9 cellular contexts compared by ENCODE assay signal in genomic region chr16:10964891-10965326, GRCh38. TPM values are rescaled to one million over a fixed set of nuclear protein-coding genes. Genes with fewer than 3 reads are reported as not detected.
DNase-seq lines count a peak whose midpoint lies in the region; ATAC-seq and TF ChIP-seq lines count a peak whose summit lies in the region.
"Had no signal": no experiment of that assay in that cellular context is flagged by ENCODE, and none has a peak within 500 bp of the region (broad histone marks: within the 10 kb centered on the region; RNA-seq: fewer than 3 reads in every experiment).

No MANE protein-coding gene starts in this region.

- H3K4me3 ChIP-seq in colonic mucosa = no peak overlapping the region

- intact Hi-C loops in colonic mucosa (cut with DNase I) = no loop called here

- peak; percentile 49 for DNase-seq in activated T-cell treated with anti-CD3 and anti-CD28 coated beads for 4 hours
- DNase-seq in stimulated activated CD4-positive, alpha-beta T cell treated with anti-CD3 and anti-CD28 coated beads, Interleukin-4, amount 100 ng/mL, for 1 hour = peak; percentile 51
- no peak for DNase-seq in colonic mucosa
- no peak for DNase-seq in superior temporal gyrus (ENCODE audit: extremely low spot score)
- DNase-seq in NCI-H526 treated with DMSO at 0.1 percent for 48 hours (lab: John Stamatoyannopoulos, UW) = no peak
- DNase-seq: mammary epithelial cell had no signal

- no peak overlapping the region for H3K9ac ChIP-seq in colonic mucosa (ENCODE audit: low read depth in 2 of 2, low read length in 2 of 2)

- no peak overlapping the region for H3K27ac ChIP-seq in colonic mucosa

- no peaks in the 10 kb centered on the region for H3K36me3 ChIP-seq in colonic mucosa

- no peaks in the 10 kb centered on the region for H3K4me1 ChIP-seq in colonic mucosa

- ATAC-seq in GM18909 (IDR thresholded peaks at IDR 0.05; ENCODE audit: poor library complexity, unreplicated experiment) = peak; percentile 52
- ATAC-seq in HG03442 (IDR thresholded peaks at IDR 0.05; ENCODE audit: unreplicated experiment) = peak; percentile 50
- no peak for ATAC-seq in HG02970 (IDR thresholded peaks at IDR 0.05; ENCODE audit: low FRiP score, unreplicated experiment)

- no peaks in the 10 kb centered on the region for H3K27me3 ChIP-seq in colonic mucosa

- no peaks in the 10 kb centered on the region for H3K9me3 ChIP-seq in colonic mucosa

- no peak for TF ChIP-seq CTCF in colonic mucosa (IDR thresholded peaks at IDR 0.05)

RNA-seq across cellular contexts. Expression of gene CLEC16A, which starts 20.5 kb away (rescaled TPM):
- total RNA-seq in colonic mucosa = 10 to 100 TPM; 24.9 to 29.6 TPM

RNA-seq across cellular contexts. Expression of gene DEXI, which starts 22.6 kb away (rescaled TPM):
- 10 to 100 TPM; 23.8 to 29.5 TPM for total RNA-seq in colonic mucosa

Comparison
In these comparisons a context has a peak if more than half of its experiments do, and no peak if none do; other contexts are left out.
1. DNase-seq: peak in activated T-cell treated with anti-CD3 and anti-CD28 coated beads for 4 hours (single experiment) and stimulated activated CD4-positive, alpha-beta T cell treated with anti-CD3 and anti-CD28 coated beads, Interleukin-4, amount 100 ng/mL, for 1 hour (single experiment); none in colonic mucosa (single experiment), superior temporal gyrus (single experiment) and NCI-H526 treated with DMSO at 0.1 percent for 48 hours (single experiment).